ENCODE assay signal across 1 cellular context in genomic region chr7:5425507-5426225, GRCh38.
TF ChIP-seq lines count a peak whose summit lies in the region.

No MANE protein-coding gene starts in this region.

TF ChIP-seq in HepG2, 621 proteins besides CTCF, POLR2A, EP300 and RAD21 (continued from another document and continues in another):
- no peak for TF ChIP-seq ZSCAN5A (CRISPR knock-in tag; IDR thresholded peaks at IDR 0.05; ENCODE audit: borderline replicate concordance)
- TF ChIP-seq PREB (CRISPR knock-in tag; IDR thresholded peaks at IDR 0.05) = no peak
- no peak for TF ChIP-seq STAT6 (CRISPR knock-in tag; IDR thresholded peaks at IDR 0.05; ENCODE audit: borderline replicate concordance)
- TF ChIP-seq NKX3-1 (CRISPR knock-in tag; IDR thresholded peaks at IDR 0.05) = 0 out of 2 replicates have a peak, but pooled peaks have one; percentile 12
- TF ChIP-seq HNRNPL (IDR thresholded peaks at IDR 0.05; ENCODE audit: low read depth, low read length) = 0 out of 2 replicates have a peak, but pooled peaks have one; percentile 35
- TF ChIP-seq SIX4 (CRISPR knock-in tag; IDR thresholded peaks at IDR 0.05) = no peak
- TF ChIP-seq RXRB (CRISPR knock-in tag; IDR thresholded peaks at IDR 0.05; ENCODE audit: borderline replicate concordance) = peak; percentile 55; the same call in 1 of the 2 replicates
- TF ChIP-seq HNF4A (CRISPR knock-in tag; IDR thresholded peaks at IDR 0.05) = no peak
- peak; percentile 78 for TF ChIP-seq ZNF878 (CRISPR knock-in tag; IDR thresholded peaks at IDR 0.05)
- TF ChIP-seq ZNF414 (CRISPR knock-in tag; IDR thresholded peaks at IDR 0.05) = peak; percentile 17; the same call in 1 of the 2 replicates
- TF ChIP-seq ZNF180 (CRISPR knock-in tag; IDR thresholded peaks at IDR 0.05; ENCODE audit: borderline replicate concordance, low read depth) = no peak
- TF ChIP-seq ZNF605 (CRISPR knock-in tag; IDR thresholded peaks at IDR 0.05) = no peak
- no peak; the same call in 1 of the 2 replicates for TF ChIP-seq NCOR1 (IDR thresholded peaks at IDR 0.05; ENCODE audit: borderline replicate concordance, low read length)
- TF ChIP-seq NPAS2 (CRISPR knock-in tag; IDR thresholded peaks at IDR 0.05; ENCODE audit: borderline replicate concordance) = no peak
- no peak for TF ChIP-seq ZNF513 (CRISPR knock-in tag; conservative IDR thresholded peaks at IDR 0.05)
- TF ChIP-seq MED13 (CRISPR knock-in tag; IDR thresholded peaks at IDR 0.05) = 0 out of 2 replicates have a peak, but pooled peaks have one; percentile 29
- TF ChIP-seq ATF6 (CRISPR knock-in tag; conservative IDR thresholded peaks at IDR 0.05) = no peak
- TF ChIP-seq ZNF251 (CRISPR knock-in tag; IDR thresholded peaks at IDR 0.05) = no peak
- no peak for TF ChIP-seq ZNF503 (CRISPR knock-in tag; IDR thresholded peaks at IDR 0.05)
- TF ChIP-seq ZKSCAN5 (CRISPR knock-in tag; IDR thresholded peaks at IDR 0.05) = no peak
- no peak for TF ChIP-seq ZNF616 (CRISPR knock-in tag; IDR thresholded peaks at IDR 0.05; ENCODE audit: low read depth)
- no peak for TF ChIP-seq FOXM1 (CRISPR knock-in tag; IDR thresholded peaks at IDR 0.05)
- no peak for TF ChIP-seq KDM4B (CRISPR knock-in tag; IDR thresholded peaks at IDR 0.05)
- no peak for TF ChIP-seq ZBTB43 (CRISPR knock-in tag; conservative IDR thresholded peaks at IDR 0.05)
- no peak for TF ChIP-seq ZNF563 (CRISPR knock-in tag; IDR thresholded peaks at IDR 0.05)
- no peak for TF ChIP-seq MAFF (IDR thresholded peaks at IDR 0.05; ENCODE audit: low read depth, low read length)
- peak; percentile 15; the same call in 1 of the 2 replicates for TF ChIP-seq ZNF609 (CRISPR knock-in tag; IDR thresholded peaks at IDR 0.05; ENCODE audit: borderline replicate concordance)
- no peak for TF ChIP-seq MYNN (CRISPR knock-in tag; IDR thresholded peaks at IDR 0.05; ENCODE audit: low read depth)
- TF ChIP-seq NCOA1 (CRISPR knock-in tag; IDR thresholded peaks at IDR 0.05) = no peak; the same call in 1 of the 2 replicates
- no peak; the same call in 1 of the 2 replicates for TF ChIP-seq SP4 (CRISPR knock-in tag; IDR thresholded peaks at IDR 0.05)
- TF ChIP-seq ZBTB38 (CRISPR knock-in tag; IDR thresholded peaks at IDR 0.05) = no peak
- peak; percentile 37; the same call in 1 of the 2 replicates for TF ChIP-seq TFDP1 (CRISPR knock-in tag; IDR thresholded peaks at IDR 0.05; ENCODE audit: borderline replicate concordance)
- no peak for TF ChIP-seq RBM22 (optimal IDR thresholded peaks at IDR 0.05; ENCODE audit: low read length)
- TF ChIP-seq ZBTB4 (CRISPR knock-in tag; IDR thresholded peaks at IDR 0.05; ENCODE audit: borderline replicate concordance) = no peak
- peak; percentile 56; the same call in 1 of the 3 replicates for TF ChIP-seq MXI1 (IDR thresholded peaks at IDR 0.05; ENCODE audit: borderline replicate concordance, low read depth, low read length)
